In genomic region chr2:20613342-20613916, GRCh38 we compare ENCODE assay signal across 18 cellular contexts. TPM values are rescaled to one million over a fixed set of nuclear protein-coding genes. Genes with fewer than 3 reads are reported as not detected.
DNase-seq lines count a peak whose midpoint lies in the region; ATAC-seq, FAIRE-seq and TF ChIP-seq lines count a peak whose summit lies in the region.
"Had no signal": no experiment of that assay in that cellular context is flagged by ENCODE, and none has a peak within 500 bp of the region (broad histone marks: within the 10 kb centered on the region; RNA-seq: fewer than 3 reads in every experiment).

No MANE protein-coding gene starts in this region.

- no peak for TF ChIP-seq POLR2A in GM12891 (IDR thresholded peaks at IDR 0.05; ENCODE audit: low read depth, low read length)

- peaks cover 11% of the 10 kb centered on the region for H4K20me1 ChIP-seq in neural progenitor cell (ENCODE audit: low read depth)

- peaks cover 14% of the 10 kb centered on the region for H3K27me3 ChIP-seq in neural progenitor cell
- H3K27me3 ChIP-seq in upper lobe of right lung = no peaks in the 10 kb centered on the region
- H3K27me3 ChIP-seq: thyroid gland had no signal

- H3K4me1 ChIP-seq in neural progenitor cell (peaks cover 37% of the 10 kb centered on the region), upper lobe of right lung (peaks cover 75% of the 10 kb centered on the region)

- no peak overlapping the region for H3K4me2 ChIP-seq in neural progenitor cell
- H3K4me2 ChIP-seq: A549 had no signal

- peak overlapping the region; percentile 70 for H3K27ac Mint-ChIP-seq in neural progenitor cell
- H3K27ac Mint-ChIP-seq: IgD-negative memory B cell; naive thymus-derived CD8-positive, alpha-beta T cell had no signal

- H3K4me3 ChIP-seq in neural progenitor cell (no peak overlapping the region), upper lobe of right lung (no peak overlapping the region)
- H3K4me3 ChIP-seq: A549, thyroid gland had no signal

- H3K79me2 ChIP-seq in neural progenitor cell (ENCODE audit: low read depth) = no peaks in the 10 kb centered on the region

- peaks cover 75% of the 10 kb centered on the region for H3K4me1 Mint-ChIP-seq in neural progenitor cell
- H3K4me1 Mint-ChIP-seq: CD8-positive, alpha-beta memory T cell had no signal

- TF ChIP-seq CTCF in neural progenitor cell (IDR thresholded peaks at IDR 0.05) = no peak
- no peak for TF ChIP-seq CTCF in upper lobe of right lung (IDR thresholded peaks at IDR 0.05)

- H2AFZ ChIP-seq in neural progenitor cell (replicated peaks) = no peak overlapping the region

- peak; percentile 52 for DNase-seq in activated effector memory CD4-positive, alpha-beta T cell treated with anti-CD3 and anti-CD28 coated beads, Interleukin-2, amount 50 U/mL, for 16 hours
- DNase-seq in activated effector memory CD4-positive, alpha-beta T cell treated with Interleukin-2 at 50 U/mL for 16 hours = no peak
- peak; percentile 43 for DNase-seq in Right ventricle myocardium superior
- no peak for DNase-seq in neural progenitor cell (ENCODE audit: low spot score)
- DNase-seq in upper lobe of right lung = peak; percentile 38
- DNase-seq in GM12891 (ENCODE audit: insufficient read length, low spot score) = no peak
- DNase-seq: naive thymus-derived CD8-positive, alpha-beta T cell; NCI-H1436 treated with DMSO at 0.1 percent for 48 hours; SHP77; small intestine had no signal

- H3F3A ChIP-seq in neural progenitor cell (ENCODE audit: low read depth) = peaks cover 17% of the 10 kb centered on the region

- peaks cover 3% of the 10 kb centered on the region for H3K27me3 Mint-ChIP-seq in neural progenitor cell (ENCODE audit: insufficient read depth, low read depth)
- H3K27me3 Mint-ChIP-seq: CD8-positive, alpha-beta memory T cell; dendritic cell treated with granulocyte-macrophage colony-stimulating factor and Interleukin-4, amounts not matched to agents 40 ng/mL and 50 ng/mL, for 4 days; IgD-negative memory B cell; naive thymus-derived CD8-positive, alpha-beta T cell had no signal

- FAIRE-seq in GM12891 (lab: Jason Lieb, UNC) = no peak
- FAIRE-seq: A549, islet of Langerhans, small intestine had no signal

- peaks cover 3% of the 10 kb centered on the region for H3K36me3 Mint-ChIP-seq in neural progenitor cell

- intact Hi-C loops in Right ventricle myocardium superior (cut with DNase I) = no loop called here
- intact Hi-C loops in upper lobe of right lung (cut with DNase I) = no loop called here

- no peak for ATAC-seq in Right ventricle myocardium superior (ENCODE audit: poor library complexity)
- no peak for ATAC-seq in upper lobe of right lung
- no peak for ATAC-seq in HG02571 (IDR thresholded peaks at IDR 0.05; ENCODE audit: unreplicated experiment)
- no peak for ATAC-seq in HG02870 (IDR thresholded peaks at IDR 0.05; ENCODE audit: unreplicated experiment)
- ATAC-seq: A549; naive thymus-derived CD8-positive, alpha-beta T cell had no signal

- no peak overlapping the region for H3K9ac ChIP-seq in neural progenitor cell

- H3K36me3 ChIP-seq in neural progenitor cell = no peaks in the 10 kb centered on the region
- no peaks in the 10 kb centered on the region for H3K36me3 ChIP-seq in upper lobe of right lung
- H3K36me3 ChIP-seq: thyroid gland had no signal

- H3K9me3 ChIP-seq in neural progenitor cell (ENCODE audit: low read depth) (no peaks in the 10 kb centered on the region), upper lobe of right lung (no peaks in the 10 kb centered on the region)
- H3K9me3 ChIP-seq: A549, thyroid gland had no signal

- peaks cover 4% of the 10 kb centered on the region for H3K9me3 Mint-ChIP-seq in neural progenitor cell
- H3K9me3 Mint-ChIP-seq: dendritic cell treated with granulocyte-macrophage colony-stimulating factor and Interleukin-4, amounts not matched to agents 40 ng/mL and 50 ng/mL, for 4 days had no signal

- H3K4me3 Mint-ChIP-seq in neural progenitor cell = no peak overlapping the region
- H3K4me3 Mint-ChIP-seq: CD8-positive, alpha-beta memory T cell; dendritic cell treated with granulocyte-macrophage colony-stimulating factor and Interleukin-4, amounts not matched to agents 40 ng/mL and 50 ng/mL, for 4 days; IgD-negative memory B cell; naive thymus-derived CD8-positive, alpha-beta T cell had no signal

- no peak overlapping the region for H3K27ac ChIP-seq in neural progenitor cell
- peak overlapping the region; percentile 95 for H3K27ac ChIP-seq in upper lobe of right lung

TF ChIP-seq in GM12891, 5 proteins besides CTCF, POLR2A, EP300 and RAD21:
- TF ChIP-seq SPI1 (IDR thresholded peaks at IDR 0.05; ENCODE audit: low read depth, low read length) = no peak
- no peak for TF ChIP-seq POLR2AphosphoS5 (IDR thresholded peaks at IDR 0.05; ENCODE audit: low read depth, low read length)
- TF ChIP-seq POU2F2 (IDR thresholded peaks at IDR 0.05; ENCODE audit: low read depth, low read length) = no peak
- TF ChIP-seq PAX5 (IDR thresholded peaks at IDR 0.05; ENCODE audit: insufficient read depth, low read length, severe bottlenecking) = no peak
- no peak for TF ChIP-seq TAF1 (IDR thresholded peaks at IDR 0.05; ENCODE audit: low read depth, low read length)

RNA-seq across cellular contexts. Expression of gene HS1BP3, which starts 37.5 kb away (rescaled TPM):
- 19.7 TPM for total RNA-seq in Right ventricle myocardium superior
- 10.0 and 19.5 TPM in 2 replicates for total RNA-seq in neural progenitor cell (ENCODE audit: low replicate concordance)
- total RNA-seq in upper lobe of right lung = 35.8 TPM
- polyA plus RNA-seq in GM12891 (2012; ENCODE audit: low read depth, missing spikeins) = 6.6 TPM

RNA-seq across cellular contexts. Expression of gene GDF7, which starts 53.5 kb away (rescaled TPM):
- 0.38 TPM for total RNA-seq in Right ventricle myocardium superior
- not detected in 2 replicates for total RNA-seq in neural progenitor cell (ENCODE audit: low replicate concordance)
- 0.72 TPM for total RNA-seq in upper lobe of right lung
- 0.12 TPM for polyA plus RNA-seq in GM12891 (2012; ENCODE audit: low read depth, missing spikeins)
- total RNA-seq: CD8-positive, alpha-beta memory T cell; naive thymus-derived CD8-positive, alpha-beta T cell had no signal

Comparison
In these comparisons a context has a peak if more than half of its experiments do, and no peak if none do; other contexts are left out.
1. DNase-seq: peak in activated effector memory CD4-positive, alpha-beta T cell treated with anti-CD3 and anti-CD28 coated beads, Interleukin-2, amount 50 U/mL, for 16 hours (single experiment), Right ventricle myocardium superior (single experiment) and upper lobe of right lung (single experiment); none in activated effector memory CD4-positive, alpha-beta T cell treated with Interleukin-2 at 50 U/mL for 16 hours (single experiment), neural progenitor cell (single experiment) and GM12891 (single experiment).